ENCODE assay signal across 9 cellular contexts in genomic region chr11:762421-763072, GRCh38. TPM values are rescaled to one million over a fixed set of nuclear protein-coding genes. Genes with fewer than 3 reads are reported as not detected.
DNase-seq lines count a peak whose midpoint lies in the region; ATAC-seq lines count a peak whose summit lies in the region.
"Had no signal": no experiment of that assay in that cellular context is flagged by ENCODE, and none has a peak within 500 bp of the region (broad histone marks: within the 10 kb centered on the region; RNA-seq: fewer than 3 reads in every experiment).

No MANE protein-coding gene starts in this region.

- H3K27me3 ChIP-seq in adipocyte (replicated peaks; ENCODE audit: control insufficient read depth, insufficient read depth, low read length): no peaks in the 10 kb centered on the region
- H3K27me3 ChIP-seq: BLaER1 treated with 17β-estradiol and CSF1 and Interleukin-3, amounts not matched to agents 10 nM and 100 nM had no signal

- H3K9me3 ChIP-seq in adipocyte (ENCODE audit: control insufficient read depth, low read length): no peaks in the 10 kb centered on the region
- H3K9me3 ChIP-seq: BLaER1 treated with 17β-estradiol and CSF1 and Interleukin-3, amounts not matched to agents 10 nM and 100 nM had no signal

- no peak for ATAC-seq in GM21526 (IDR thresholded peaks at IDR 0.05; ENCODE audit: low FRiP score, unreplicated experiment)

- H3K9ac ChIP-seq in adipocyte (ENCODE audit: low read length): peak overlapping the region; percentile 9

- H3K4me1 ChIP-seq in adipocyte (ENCODE audit: control insufficient read depth, insufficient read depth, low read length): peaks cover 50% of the 10 kb centered on the region

- H3K4me3 ChIP-seq in adipocyte (ENCODE audit: low read length): no peak overlapping the region
- H3K4me3 ChIP-seq: BLaER1 treated with 17β-estradiol and CSF1 and Interleukin-3, amounts not matched to agents 10 nM and 100 nM had no signal

- DNase-seq in NCI-H1105 treated with DMSO at 0.1 percent for 48 hours (lab: John Stamatoyannopoulos, UW) (peak; percentile 19), NCI-H1105 (lab: John Stamatoyannopoulos, UW) (no peak), LHCN-M2 (ENCODE audit: low read depth) (peak; percentile 88), adipocyte (ENCODE audit: low read depth) (peak; percentile 70), hypothalamus (lab: John Stamatoyannopoulos, UW) (peak in 27 of 51 donors; percentile 19 to 64 (median 49)), superior temporal gyrus (ENCODE audit: extremely low spot score) (peak; percentile 72)
- no peak for DNase-seq in activated CD4-positive, CD25-positive, alpha-beta regulatory T cell treated with anti-CD3 and anti-CD28 coated beads, Interleukin-2, amount 50 U/mL, for 72 hours

- H3K36me3 ChIP-seq in adipocyte (ENCODE audit: control insufficient read depth, insufficient read depth, low read length, severe bottlenecking): peaks cover 88% of the 10 kb centered on the region

RNA-seq across cellular contexts. Expression of gene GATD1, which starts 14.7 kb away (rescaled TPM):
- 41.7 and 44.9 TPM in 2 replicates for total RNA-seq in LHCN-M2 (2014; rRNA removed)
- 33.2 TPM for polyA plus RNA-seq in LHCN-M2 (2012)

RNA-seq across cellular contexts. Expression of gene TALDO1, which starts 15.3 kb away (rescaled TPM):
- 125 and 128 TPM in 2 replicates for total RNA-seq in LHCN-M2 (2014; rRNA removed)
- polyA plus RNA-seq in LHCN-M2 (2012): 261 TPM

RNA-seq across cellular contexts. Expression of gene CEND1, which starts 27.3 kb away (rescaled TPM):
- 2.4 and 3.5 TPM in 2 replicates for total RNA-seq in LHCN-M2 (2014; rRNA removed)
- 2.6 TPM for polyA plus RNA-seq in LHCN-M2 (2012)

RNA-seq across cellular contexts. Expression of gene SLC25A22, which starts 35.5 kb away (rescaled TPM):
- total RNA-seq in LHCN-M2 (2014; rRNA removed): 18.5 and 19.9 TPM in 2 replicates
- polyA plus RNA-seq in LHCN-M2 (2012): 13.4 TPM

RNA-seq across cellular contexts. Expression of gene PIDD1, which starts 42.5 kb away (rescaled TPM):
- total RNA-seq in LHCN-M2 (2014; rRNA removed): 13.0 and 15.3 TPM in 2 replicates
- polyA plus RNA-seq in LHCN-M2 (2012): 6.4 TPM

Comparison
In these comparisons a context has a peak if more than half of its experiments do, and no peak if none do; other contexts are left out.
1. DNase-seq: peak in NCI-H1105 treated with DMSO at 0.1 percent for 48 hours (single experiment), LHCN-M2 (single experiment), adipocyte (single experiment), hypothalamus (27 of 51) and superior temporal gyrus (single experiment); none in NCI-H1105 (single experiment) and activated CD4-positive, CD25-positive, alpha-beta regulatory T cell treated with anti-CD3 and anti-CD28 coated beads, Interleukin-2, amount 50 U/mL, for 72 hours (single experiment).